ENCODE assay signal across 23 cellular contexts in the genomic region with DNA sequence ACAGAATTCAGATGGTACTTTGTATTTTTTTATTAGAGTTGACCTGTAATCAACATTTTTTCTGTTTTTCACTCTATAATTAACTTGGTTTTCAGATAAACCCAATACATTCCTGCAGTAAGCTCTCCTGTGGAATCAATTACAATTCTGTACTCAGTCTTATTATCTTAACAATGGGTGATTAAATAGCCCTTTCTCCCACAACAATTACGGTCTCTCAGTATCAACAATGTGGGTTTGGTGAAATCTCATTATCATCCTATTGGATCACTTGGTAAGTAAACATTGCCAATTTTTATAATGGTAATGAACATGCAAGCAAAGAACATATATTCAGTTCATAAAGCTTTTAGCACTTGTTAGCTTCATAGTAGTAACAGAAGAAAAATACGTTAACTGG.
"Had no signal": no experiment of that assay in that cellular context is flagged by ENCODE, and none has a peak within 500 bp of the region (broad histone marks: within the 10 kb centered on the region; RNA-seq: fewer than 3 reads in every experiment).

No MANE protein-coding gene starts in this region.

- H3K9me3 ChIP-seq: adrenal gland had no signal

- DNase-seq: activated CD4-positive, alpha-beta memory T cell treated with anti-CD3 and anti-CD28 coated beads for 36 hours; activated CD4-positive, alpha-beta T cell treated with anti-CD3 and anti-CD28 coated beads, Interleukin-2, amount 10 ng/mL, durations not matched to agents 7 days and 5 days; activated CD4-positive, CD25-positive, alpha-beta regulatory T cell; activated CD8-positive, alpha-beta memory T cell treated with anti-CD3 and anti-CD28 coated beads for 24 hours; activated gamma-delta T cell treated with Interleukin-2 at 50 U/mL for 16 hours; activated naive CD4-positive, alpha-beta T cell treated with anti-CD3 and anti-CD28 coated beads, Interleukin-2, amount 10 ng/mL, durations not matched to agents 7 days and 5 days; activated naive CD8-positive, alpha-beta T cell treated with anti-CD3 and anti-CD28 coated beads, Interleukin-2, amount 10 ng/mL, durations not matched to agents 7 days and 5 days; activated T-cell treated with anti-CD3 and anti-CD28 coated beads, Interleukin-2, amount 50 U/mL, for 48 hours; adrenal gland; anterior cingulate cortex; cerebellar nuclear complex; Karpas-422; MM.1S; NCI-H1105; NCI-H1436; NCI-H1694 treated with DMSO at 0.1 percent for 48 hours; NCI-H2029 treated with DMSO at 0.1 percent for 48 hours; NCI-H510A treated with DMSO at 0.1 percent for 48 hours; SIG-M5; T-helper 17 cell; T1000 had no signal

- FAIRE-seq: TTC549 had no signal

- H3K27me3 ChIP-seq: adrenal gland had no signal

- H3K36me3 ChIP-seq: adrenal gland had no signal

- H3K4me3 ChIP-seq: adrenal gland had no signal

- H3K4me1 ChIP-seq: adrenal gland had no signal

- H3K27ac ChIP-seq: adrenal gland had no signal

- ATAC-seq: activated T-helper 17 cell treated with anti-CD3 and anti-CD28 coated beads, Interleukin-2, amount 50 U/mL, for 72 hours; T-helper 17 cell had no signal
